In genomic region chr5:79729686-79730085, GRCh38 we compare ENCODE assay signal across 21 cellular contexts.
"Had no signal": no experiment of that assay in that cellular context is flagged by ENCODE, and none has a peak within 500 bp of the region (broad histone marks: within the 10 kb centered on the region; RNA-seq: fewer than 3 reads in every experiment).

No MANE protein-coding gene starts in this region.

- H3K27me3 ChIP-seq: breast epithelium, esophagus muscularis mucosa, pancreas, tibial nerve had no signal

- H3K4me1 ChIP-seq: breast epithelium, esophagus muscularis mucosa, foreskin keratinocyte, pancreas, prostate gland, tibial nerve had no signal

- H3K36me3 Mint-ChIP-seq: activated CD8-positive, alpha-beta memory T cell treated with anti-CD3 and anti-CD28 coated beads, Interleukin-2, amount 10 ng/mL, durations not matched to agents 7 days and 5 days; naive B cell had no signal

- ATAC-seq: activated CD8-positive, alpha-beta memory T cell treated with anti-CD3 and anti-CD28 coated beads, Interleukin-2, amount 10 ng/mL, durations not matched to agents 7 days and 5 days; activated naive CD8-positive, alpha-beta T cell treated with anti-CD3 and anti-CD28 coated beads, Interleukin-2, amount 50 U/mL, for 24 hours; foreskin keratinocyte; pancreas had no signal

- DNase-seq: activated CD4-positive, alpha-beta memory T cell treated with anti-CD3 and anti-CD28 coated beads, Interleukin-2, amount 10 ng/mL, durations not matched to agents 7 days and 5 days; activated CD4-positive, alpha-beta T cell treated with anti-CD3 and anti-CD28 coated beads, Interleukin-2, amount 10 ng/mL, durations not matched to agents 24 days and 14 days; activated CD4-positive, CD25-positive, alpha-beta regulatory T cell treated with anti-CD3 and anti-CD28 coated beads, Interleukin-2, amount 50 U/mL, for 72 hours; activated CD8-positive, alpha-beta memory T cell treated with anti-CD3 and anti-CD28 coated beads, Interleukin-2, amount 10 ng/mL, durations not matched to agents 7 days and 5 days; activated naive CD8-positive, alpha-beta T cell treated with anti-CD3 and anti-CD28 coated beads, Interleukin-2, amount 50 U/mL, for 24 hours; activated T-cell treated with anti-CD3 and anti-CD28 coated beads, Interleukin-2, amount 50 U/mL, for 48 hours; amygdala; dermis blood vessel endothelial cell; effector CD4-positive, alpha-beta T cell; foreskin keratinocyte; naive B cell; pancreas; stimulated activated CD4-positive, alpha-beta T cell treated with anti-CD3 and anti-CD28 coated beads, Interleukin-15, amount 100 ng/mL, for 24 hours; stimulated activated CD4-positive, alpha-beta T cell treated with anti-CD3 and anti-CD28 coated beads, Interleukin-2, amount 100 ng/mL, for 24 hours had no signal

- H3K9me3 ChIP-seq: esophagus muscularis mucosa, pancreas, prostate gland had no signal

- H3K4me1 Mint-ChIP-seq: naive B cell had no signal

- H3K27ac ChIP-seq: breast epithelium, esophagus muscularis mucosa, foreskin keratinocyte, pancreas, prostate gland, tibial nerve had no signal

- H3K27ac Mint-ChIP-seq: activated CD4-positive, alpha-beta memory T cell treated with anti-CD3 and anti-CD28 coated beads, Interleukin-2, amount 10 ng/mL, durations not matched to agents 7 days and 5 days; activated CD4-positive, alpha-beta T cell treated with anti-CD3 and anti-CD28 coated beads, Interleukin-2, amount 10 ng/mL, durations not matched to agents 24 days and 14 days; activated CD8-positive, alpha-beta memory T cell treated with anti-CD3 and anti-CD28 coated beads, Interleukin-2, amount 10 ng/mL, durations not matched to agents 7 days and 5 days; activated naive CD8-positive, alpha-beta T cell treated with anti-CD3 and anti-CD28 coated beads, Interleukin-2, amount 50 U/mL, for 24 hours; activated T-helper 2 cell treated with anti-CD3 and anti-CD28 coated beads, Interferon-gamma antibody, Interleukin-2, Interleukin-4, amounts not matched to agents 10 μg/mL and 5 μg/mL and 100 μg/mL, durations not matched to agents 14 hours and 24 hours and 36 hours; mesothelial cell of epicardium; naive B cell; T-helper 1 cell treated with Interleukin-12 subunit alpha and Interleukin-12 subunit beta and Interleukin-4 antibody, amounts not matched to agents 30 μg/mL and 1 μg/mL, for 36 hours had no signal

- H3K36me3 ChIP-seq: breast epithelium, pancreas, prostate gland had no signal

- H3K4me3 ChIP-seq: breast epithelium, esophagus muscularis mucosa, pancreas, prostate gland, tibial nerve had no signal

- H3K9me3 Mint-ChIP-seq: activated naive CD8-positive, alpha-beta T cell treated with anti-CD3 and anti-CD28 coated beads, Interleukin-2, amount 50 U/mL, for 24 hours; activated T-helper 2 cell treated with anti-CD3 and anti-CD28 coated beads, Interferon-gamma antibody, Interleukin-2, Interleukin-4, amounts not matched to agents 10 μg/mL and 5 μg/mL and 100 μg/mL, durations not matched to agents 14 hours and 24 hours and 36 hours; T-helper 1 cell treated with Interleukin-12 subunit alpha and Interleukin-12 subunit beta and Interleukin-4 antibody, amounts not matched to agents 30 μg/mL and 1 μg/mL, for 36 hours had no signal

- H3K4me3 Mint-ChIP-seq: activated CD4-positive, alpha-beta memory T cell treated with anti-CD3 and anti-CD28 coated beads, Interleukin-2, amount 10 ng/mL, durations not matched to agents 7 days and 5 days; activated CD8-positive, alpha-beta memory T cell treated with anti-CD3 and anti-CD28 coated beads, Interleukin-2, amount 10 ng/mL, durations not matched to agents 7 days and 5 days; activated naive CD8-positive, alpha-beta T cell treated with anti-CD3 and anti-CD28 coated beads, Interleukin-2, amount 50 U/mL, for 24 hours; mesothelial cell of epicardium; naive B cell; T-helper 1 cell treated with Interleukin-12 subunit alpha and Interleukin-12 subunit beta and Interleukin-4 antibody, amounts not matched to agents 30 μg/mL and 1 μg/mL, for 36 hours had no signal
